Comparison of ENCODE assay signal across 19 cellular contexts in the genomic region with DNA sequence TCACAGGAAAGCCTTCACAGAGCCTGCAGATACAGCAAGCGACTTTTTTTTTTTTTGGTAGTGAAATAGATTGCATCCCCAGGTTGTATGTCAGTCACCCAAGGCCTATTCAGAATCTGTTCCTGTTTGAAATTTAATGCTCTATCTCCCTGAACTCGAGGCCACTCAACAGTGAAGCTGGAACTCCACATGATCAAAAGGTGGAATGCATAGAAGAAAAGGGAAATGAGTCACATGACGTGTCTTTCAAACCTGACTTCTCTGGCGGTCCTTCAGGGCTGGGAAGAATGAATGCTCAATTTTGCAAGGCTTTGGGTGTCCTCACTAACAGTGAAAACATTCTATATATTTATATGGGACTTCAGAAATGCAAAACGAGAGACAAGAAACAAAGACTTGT.
"Had no signal": no experiment of that assay in that cellular context is flagged by ENCODE, and none has a peak within 500 bp of the region (broad histone marks: within the 10 kb centered on the region; RNA-seq: fewer than 3 reads in every experiment).

No MANE protein-coding gene starts in this region.

- H3K27ac ChIP-seq: dorsolateral prefrontal cortex, gastrocnemius medialis, heart right ventricle, ovary, upper lobe of left lung, uterus had no signal

- ATAC-seq: gastrocnemius medialis; heart right ventricle; left cardiac atrium; mucosa of descending colon; naive thymus-derived CD8-positive, alpha-beta T cell; right cardiac atrium had no signal

- H3K9me3 Mint-ChIP-seq: naive thymus-derived CD8-positive, alpha-beta T cell had no signal

- H3K27me3 ChIP-seq: dorsolateral prefrontal cortex, gastrocnemius medialis, heart right ventricle, ovary, upper lobe of left lung, uterus had no signal

- DNase-seq: cortex of kidney; dorsolateral prefrontal cortex; effector CD8-positive, alpha-beta T cell; gastrocnemius medialis; heart right ventricle; hypothalamus; islet precursor cell; left cardiac atrium; mammary epithelial cell; mucosa of descending colon; naive thymus-derived CD8-positive, alpha-beta T cell; nucleus accumbens; ovary; right cardiac atrium; small intestine; stimulated activated CD4-positive, alpha-beta T cell treated with anti-CD3 and anti-CD28 coated beads, Interleukin-12 subunit alpha, Interleukin-12 subunit beta, amount 100 ng/mL, for 4 hours; stimulated activated naive CD4-positive, alpha-beta T cell treated with Interleukin-2 at 50 U/mL for 16 hours; upper lobe of left lung; uterus had no signal

- H3K4me1 ChIP-seq: upper lobe of left lung, uterus had no signal

- H3K4me3 Mint-ChIP-seq: naive thymus-derived CD8-positive, alpha-beta T cell had no signal

- H3K27ac Mint-ChIP-seq: naive thymus-derived CD8-positive, alpha-beta T cell had no signal

- H3K4me3 ChIP-seq: dorsolateral prefrontal cortex, gastrocnemius medialis, heart right ventricle, mucosa of descending colon, ovary, upper lobe of left lung, uterus had no signal

- H3K9me3 ChIP-seq: gastrocnemius medialis, heart right ventricle, mucosa of descending colon, ovary, upper lobe of left lung had no signal

- H3K36me3 ChIP-seq: gastrocnemius medialis, heart right ventricle, ovary, upper lobe of left lung, uterus had no signal

- H3K36me3 Mint-ChIP-seq: naive thymus-derived CD8-positive, alpha-beta T cell had no signal
